Comparison of ENCODE assay signal across 20 cellular contexts in the genomic region with DNA sequence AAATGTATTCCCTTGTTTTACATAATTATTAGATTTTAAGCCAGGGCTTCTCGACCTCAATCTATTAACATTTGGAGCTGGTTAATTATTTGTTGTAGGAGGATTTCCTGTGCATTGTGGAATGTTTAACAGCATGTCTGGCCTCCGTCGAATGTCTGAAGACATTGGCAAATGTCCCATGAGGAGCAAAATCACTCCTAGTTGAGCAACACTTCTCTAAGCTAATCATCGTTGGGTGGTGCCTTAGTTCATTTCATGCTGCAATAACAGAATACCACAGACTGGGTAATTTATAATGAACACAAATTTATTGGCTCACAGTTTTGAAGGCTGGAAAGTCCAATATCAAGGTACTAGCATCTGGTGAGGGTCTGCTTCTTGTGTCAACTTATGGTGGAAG. TPM values are rescaled to one million over a fixed set of nuclear protein-coding genes. Genes with fewer than 3 reads are reported as not detected.
DNase-seq lines count a peak whose midpoint lies in the region; FAIRE-seq and TF ChIP-seq lines count a peak whose summit lies in the region.
"Had no signal": no experiment of that assay in that cellular context is flagged by ENCODE, and none has a peak within 500 bp of the region (broad histone marks: within the 10 kb centered on the region; RNA-seq: fewer than 3 reads in every experiment).

No MANE protein-coding gene starts in this region.

- no peak overlapping the region for H3K27ac Mint-ChIP-seq in HFFc6
- H3K27ac Mint-ChIP-seq: activated CD4-positive, alpha-beta T cell treated with anti-CD3 and anti-CD28 coated beads, Interleukin-2, amount 10 ng/mL, durations not matched to agents 7 days and 5 days; natural killer cell had no signal

- no TSS peak for BruUV-seq in A673 (replicated peaks; lab: Mats Ljungman, UMichigan)

- peaks cover 11% of the 10 kb centered on the region for H3K4me1 ChIP-seq in A673 (ENCODE audit: insufficient read depth, low read length, poor library complexity, severe bottlenecking)
- H3K4me1 ChIP-seq in H1 (replicated peaks in 1 of 4; ENCODE audit: control insufficient read depth in 3 of 4, insufficient read depth in 4 of 4, low read length in 3 of 4), result peaks cover 0 to 4% (median 3%) of the 10 kb centered on the region in 4 experiments; a peak in 2 of 7 replicates
- H3K4me1 ChIP-seq in hepatocyte (ENCODE audit: insufficient read depth), result no peaks in the 10 kb centered on the region
- H3K4me1 ChIP-seq: body of pancreas, Caco-2, prostate gland had no signal

- H3K79me1 ChIP-seq in H1 (ENCODE audit: low read depth, low read length), result no peaks in the 10 kb centered on the region

- no peak for TF ChIP-seq RAD21 in H1 (IDR thresholded peaks at IDR 0.05 in 1 of 2, conservative IDR thresholded peaks at IDR 0.05 in 1 of 2; ENCODE audit: low read depth in 2 of 2, low read length in 2 of 2)

- no peak overlapping the region for H3K14ac ChIP-seq in H1 (ENCODE audit: insufficient read length)

- no peak overlapping the region for H3K4ac ChIP-seq in H1 (replicated peaks; ENCODE audit: insufficient read length, low read depth, low read length)

- peaks cover 1% of the 10 kb centered on the region; the same call in 1 of the 2 replicates for H3K27me3 Mint-ChIP-seq in HFFc6 (ENCODE audit: insufficient read depth)

- H3K36me3 Mint-ChIP-seq in HFFc6 (ENCODE audit: low read depth), result no peaks in the 10 kb centered on the region
- H3K36me3 Mint-ChIP-seq: natural killer cell had no signal

- H3K4me3 ChIP-seq in A673 (ENCODE audit: low read depth, low read length, poor library complexity, severe bottlenecking) (no peak overlapping the region), H1 (ENCODE audit: extremely low read depth in 1 of 4, insufficient read depth in 2 of 4, low read depth in 3 of 4, low read length in 4 of 4) (no peak overlapping the region), hepatocyte (no peak overlapping the region)
- H3K4me3 ChIP-seq: body of pancreas, prostate gland had no signal

- H3K27me3 ChIP-seq in A673 (replicated peaks; ENCODE audit: insufficient read depth, low read depth, low read length, poor library complexity) (peaks cover 30% of the 10 kb centered on the region), H1 (replicated peaks in 1 of 4; ENCODE audit: control insufficient read depth in 3 of 4, extremely low read depth in 1 of 4, insufficient read depth in 3 of 4, low read length in 3 of 4) (no peaks in the 10 kb centered on the region), hepatocyte (no peaks in the 10 kb centered on the region)
- H3K27me3 ChIP-seq: body of pancreas had no signal

- H3K4me3 Mint-ChIP-seq in HFFc6, result no peak overlapping the region
- H3K4me3 Mint-ChIP-seq: activated CD4-positive, alpha-beta T cell treated with anti-CD3 and anti-CD28 coated beads, Interleukin-2, amount 10 ng/mL, durations not matched to agents 7 days and 5 days; natural killer cell had no signal

- H2BK12ac ChIP-seq in H1 (ENCODE audit: low read depth, low read length), result no peak overlapping the region

- H2BK5ac ChIP-seq in H1 (ENCODE audit: low read depth, low read length), result no peak overlapping the region

- no peak overlapping the region for H4K91ac ChIP-seq in H1 (replicated peaks; ENCODE audit: insufficient read length, low read length)

- H2AFZ ChIP-seq in H1 (ENCODE audit: low read length), result no peak overlapping the region
- H2AFZ ChIP-seq in hepatocyte, result no peak overlapping the region

- no peak overlapping the region for H3K23ac ChIP-seq in H1 (ENCODE audit: insufficient read length)

- H2BK15ac ChIP-seq in H1 (ENCODE audit: low read length), result no peak overlapping the region

- H3K56ac ChIP-seq in H1 (replicated peaks; ENCODE audit: insufficient read length, low read depth, low read length), result no peak overlapping the region

- TF ChIP-seq CTCF in A673 (conservative IDR thresholded peaks at IDR 0.05; ENCODE audit: low read depth, low read length) (no peak), HFFc6 (IDR thresholded peaks at IDR 0.05) (no peak), H1 (IDR thresholded peaks at IDR 0.05; ENCODE audit: control extremely low read depth in 1 of 3, insufficient read depth in 1 of 3, low read depth in 1 of 3, low read length in 3 of 3) (no peak), hepatocyte (IDR thresholded peaks at IDR 0.05; ENCODE audit: poor library complexity) (no peak)

- no peak overlapping the region for H2BK20ac ChIP-seq in H1 (ENCODE audit: low read length)

- CTCF ChIA-PET in A673 (lab: Charles Lee), result interaction anchor here (0.7 kb wide), 1 partner anchor 12 kb away, joined by 3 read pairs; no protein-coding TSS in a partner anchor
- CTCF ChIA-PET in H1 (lab: Charles Lee; ENCODE audit: partially characterized antibody), result interaction anchor here (1.2 to 2.8 kb wide), 3 partner anchors 10 to 128 kb away, joined by 3 to 6 read pairs (median 6); no protein-coding TSS in a partner anchor

- no peaks in the 10 kb centered on the region for H3K9me2 ChIP-seq in hepatocyte (replicated peaks; ENCODE audit: insufficient read depth)

- H3K9ac ChIP-seq in H1 (replicated peaks in 1 of 4; ENCODE audit: extremely low read depth in 1 of 4, low read depth in 3 of 4, low read length in 3 of 4), result no peak overlapping the region

- H4K20me1 ChIP-seq in H1 (replicated peaks in 1 of 2; ENCODE audit: control insufficient read depth in 1 of 2, insufficient read depth in 2 of 2, low read length in 2 of 2) (no peaks in the 10 kb centered on the region), hepatocyte (ENCODE audit: insufficient read depth, poor library complexity, severe bottlenecking) (no peaks in the 10 kb centered on the region)

- peak overlapping the region; percentile 45 for H2BK120ac ChIP-seq in H1 (replicated peaks; ENCODE audit: low read depth, low read length)

- H3K23me2 ChIP-seq in H1 (ENCODE audit: low read depth, low read length), result no peaks in the 10 kb centered on the region

- H3K4me1 Mint-ChIP-seq in HFFc6 (ENCODE audit: low read depth), result peaks cover 13% of the 10 kb centered on the region
- H3K4me1 Mint-ChIP-seq: natural killer cell had no signal

- no peaks in the 10 kb centered on the region for H3K9me3 Mint-ChIP-seq in HFFc6
- H3K9me3 Mint-ChIP-seq: activated CD4-positive, alpha-beta T cell treated with anti-CD3 and anti-CD28 coated beads, Interleukin-2, amount 10 ng/mL, durations not matched to agents 7 days and 5 days; natural killer cell had no signal

- FAIRE-seq in H1 (lab: Jason Lieb, UNC), result no peak
- FAIRE-seq: frontal cortex, urothelium cell line had no signal

- H2AK5ac ChIP-seq in H1 (ENCODE audit: low read depth, low read length), result no peak overlapping the region

- no peak for TF ChIP-seq EP300 in H1 (IDR thresholded peaks at IDR 0.05; ENCODE audit: borderline replicate concordance in 1 of 2, low read depth in 2 of 2, low read length in 2 of 2)

- H3K79me2 ChIP-seq in H1 (ENCODE audit: control insufficient read depth in 1 of 2, insufficient read depth in 2 of 2, low read length in 2 of 2) (no peaks in the 10 kb centered on the region), hepatocyte (no peaks in the 10 kb centered on the region)

- H3K9me3 ChIP-seq in A673 (ENCODE audit: low read depth, low read length, poor library complexity, severe bottlenecking) (no peaks in the 10 kb centered on the region), H1 (ENCODE audit: insufficient read depth in 2 of 2, low read depth in 1 of 2, low read length in 1 of 2) (no peaks in the 10 kb centered on the region), hepatocyte (ENCODE audit: low read depth) (no peaks in the 10 kb centered on the region)
- H3K9me3 ChIP-seq: body of pancreas, Caco-2, prostate gland had no signal

- POLR2A ChIA-PET in A673 (lab: Charles Lee; ENCODE audit: low non-redundant PET) (interaction anchor here (0.7 kb wide), 1 partner anchor 776 kb away, joined by 3 read pairs; no protein-coding TSS in a partner anchor), H1 (lab: Charles Lee; ENCODE audit: partially characterized antibody) (no interaction called here)

- DNase-seq in A673 (ENCODE audit: low spot score) (peak; percentile 89), HFFc6 (peak; percentile 22), H1 (ENCODE audit: low read depth in 1 of 2, low spot score in 2 of 2) (no peak), hepatocyte (ENCODE audit: low spot score) (peak; percentile 13), NCI-H128 (lab: John Stamatoyannopoulos, UW; ENCODE audit: unreplicated experiment) (no peak), SIG-M5 (lab: John Stamatoyannopoulos, UW) (no peak), 8988T (no peak)
- DNase-seq in activated effector memory CD4-positive, alpha-beta T cell treated with Interleukin-2 at 50 U/mL for 16 hours, result no peak
- DNase-seq: activated CD4-positive, alpha-beta T cell treated with anti-CD3 and anti-CD28 coated beads, Interleukin-2, amount 10 ng/mL, durations not matched to agents 7 days and 5 days; activated naive CD4-positive, alpha-beta T cell treated with anti-CD3 and anti-CD28 coated beads, Interleukin-2, amount 50 U/mL, for 16 hours; body of pancreas; Caco-2; H7; MM.1S; natural killer cell; NCI-H2029 treated with DMSO at 0.1 percent for 48 hours; NCI-H510A treated with DMSO at 0.1 percent for 48 hours had no signal

- no peak overlapping the region for H3K27ac ChIP-seq in A673 (ENCODE audit: low read depth, low read length, poor library complexity, severe bottlenecking)
- H3K27ac ChIP-seq in H1 (ENCODE audit: low read depth, low read length), result no peak overlapping the region
- H3K27ac ChIP-seq in hepatocyte, result no peak overlapping the region
- H3K27ac ChIP-seq: body of pancreas, prostate gland had no signal

- intact Hi-C loops in A673 (cut with micrococcal nuclease; ENCODE audit: unreplicated experiment), result loop anchor here (10.0 kb wide), 1 partner anchor 961 kb away; no protein-coding TSS in a partner anchor

- H3K4me2 ChIP-seq in H1 (ENCODE audit: insufficient read depth in 1 of 2, low read depth in 2 of 2, low read length in 2 of 2) (no peak overlapping the region), hepatocyte (no peak overlapping the region)

- H3K36me3 ChIP-seq in A673 (ENCODE audit: insufficient read depth, low read length, poor library complexity, severe bottlenecking) (no peaks in the 10 kb centered on the region), H1 (ENCODE audit: control insufficient read depth in 2 of 4, insufficient read depth in 4 of 4, low read length in 3 of 4) (no peaks in the 10 kb centered on the region), hepatocyte (replicated peaks; ENCODE audit: insufficient read depth, low read depth) (no peaks in the 10 kb centered on the region)
- H3K36me3 ChIP-seq: prostate gland had no signal

- H4K5ac ChIP-seq in H1 (ENCODE audit: insufficient read length, low read depth, low read length), result no peak overlapping the region

- no peak overlapping the region for H3K18ac ChIP-seq in H1 (ENCODE audit: extremely low read depth, low read length)

- no peak for TF ChIP-seq POLR2A in H1 (IDR thresholded peaks at IDR 0.05; ENCODE audit: control extremely low read depth in 1 of 2, low read depth in 2 of 2, low read length in 2 of 2)

- H4K8ac ChIP-seq in H1 (ENCODE audit: extremely low read depth, insufficient read depth, low read length), result no peak overlapping the region

- WGBS in H1 (ENCODE audit: extremely low coverage in 1 of 2, insufficient coverage in 1 of 2, insufficient read length in 1 of 2, insufficient replicate concordance in 2 of 2, low coverage in 1 of 2, low lambda C conversion rate in 2 of 2, missing lambda C conversion rate in 1 of 2), 2 experiments, result 91% methylated on average over 4 of the region's 4 CpGs; no CpG with 5 or more reads in 1 of the 2 experiments
- WGBS in hepatocyte (ENCODE audit: low lambda C conversion rate, missing lambda C conversion rate), result 59% methylated on average over 4 of the region's 4 CpGs

RNA-seq across cellular contexts. Expression of a gene that starts 13.4 kb away (rescaled TPM):
- total RNA-seq in A673 (2021), result 32.2 and 39.5 TPM in 2 replicates
- 10 to 100 TPM; 10.6 to 13.9 (median 13.2) TPM for total RNA-seq in HFFc6 (2021; fragmentation: NEBNext Ultra II Directional; extraction: Animal tissue kit (Norgen Biotek cat#: 25700))
- total RNA-seq in H1 (2021; fragmentation: NEBNext Ultra II Directional; extraction: Animal tissue kit (Norgen Biotek cat#: 25700)), result 30.0 and 36.5 TPM in 2 replicates
- polyA plus RNA-seq in H1 (2011; rRNA removed), result 2.7 and 6.0 TPM in 2 replicates
- polyA plus RNA-seq in H1 (2011; cell fraction: cytosol; rRNA removed), result 7.1 TPM
- polyA plus RNA-seq in H1 (2011; cell fraction: nucleus; rRNA removed), result 7.6 TPM
- 5.6 to 15.8 TPM (median 7.8 TPM) in 4 replicates for polyA plus RNA-seq in H1 (2012, experiment 1 of 2)
- 1.1 TPM for polyA plus RNA-seq in H1 (2012, experiment 2 of 2)
- 40.4 TPM for polyA plus RNA-seq in H1 (2013, experiment 1 of 2)
- polyA plus RNA-seq in H1 (2013, experiment 2 of 2), result 32.1 TPM
- 34.7 and 43.8 TPM in 2 replicates for polyA minus RNA-seq in H1 (2011; rRNA and poly(A)+ RNA removed)
- polyA minus RNA-seq in H1 (2011; cell fraction: cytosol; rRNA and poly(A)+ RNA removed), result 28.3 TPM
- 133 TPM for polyA minus RNA-seq in H1 (2011; cell fraction: nucleus; rRNA and poly(A)+ RNA removed)
- 64.1 and 65.6 TPM in 2 replicates for total RNA-seq in hepatocyte
- 13.2 and 19.3 TPM in 2 replicates for polyA plus RNA-seq in hepatocyte

Comparison
In these comparisons a context has a peak if more than half of its experiments do, and no peak if none do; other contexts are left out.
1. DNase-seq: peak in A673 (single experiment), HFFc6 (single experiment) and hepatocyte (single experiment); none in H1 (0 of 2), NCI-H128 (single experiment), SIG-M5 (single experiment), activated effector memory CD4-positive, alpha-beta T cell treated with Interleukin-2 at 50 U/mL for 16 hours (single experiment) and 8988T (single experiment).